1 cellular context compared by ENCODE assay signal in genomic region chr14:33285902-33286700, GRCh38.
TF ChIP-seq lines count a peak whose summit lies in the region.

No MANE protein-coding gene starts in this region.

TF ChIP-seq in GM23338, 12 proteins besides CTCF, POLR2A, EP300 and RAD21 (continued from another document):
- TF ChIP-seq ZNF462 (CRISPR knock-in tag; IDR thresholded peaks at IDR 0.05), result no peak
- TF ChIP-seq ZNF114 (CRISPR knock-in tag; IDR thresholded peaks at IDR 0.05), result no peak
- TF ChIP-seq ZNF331 (CRISPR knock-in tag; IDR thresholded peaks at IDR 0.05; ENCODE audit: low read depth), result no peak
- no peak for TF ChIP-seq EZH2phosphoT487 (IDR thresholded peaks at IDR 0.05; ENCODE audit: unreplicated experiment)
- no peak for TF ChIP-seq POLR2AphosphoS5 (IDR thresholded peaks at IDR 0.05; ENCODE audit: low read depth)
- TF ChIP-seq NANOG (IDR thresholded peaks at IDR 0.05; ENCODE audit: borderline replicate concordance), result no peak
- no peak for TF ChIP-seq ETS1 (IDR thresholded peaks at IDR 0.05)
